Comparison of ENCODE assay signal across 18 cellular contexts in the genomic region with DNA sequence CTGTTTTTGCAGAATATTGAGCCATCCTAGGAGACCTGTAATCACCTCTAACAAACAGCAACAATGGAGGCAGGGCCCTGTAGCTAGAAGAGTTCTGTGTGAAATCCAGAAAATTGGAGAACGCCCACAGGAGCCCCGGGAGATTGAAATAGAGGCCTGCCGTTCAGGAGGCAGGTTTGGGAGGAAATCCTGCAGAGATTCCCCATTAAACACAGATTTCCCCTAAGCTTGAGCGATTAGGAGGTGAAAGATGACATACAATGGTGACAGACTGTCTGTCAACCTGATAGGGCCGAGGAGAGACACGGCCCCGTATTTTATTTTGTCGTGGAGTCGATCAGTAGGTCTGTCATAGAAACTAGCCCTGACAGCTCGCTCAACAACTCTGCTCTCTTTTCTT. TPM values are rescaled to one million over a fixed set of nuclear protein-coding genes. Genes with fewer than 3 reads are reported as not detected.
"Had no signal": no experiment of that assay in that cellular context is flagged by ENCODE, and none has a peak within 500 bp of the region (broad histone marks: within the 10 kb centered on the region; RNA-seq: fewer than 3 reads in every experiment).

No MANE protein-coding gene starts in this region.

- ATAC-seq: gastroesophageal sphincter; psoas muscle; right lobe of liver; stimulated activated memory B cell treated with anti-CD40 and anti-IgM and Interleukin-4, amounts not matched to agents 10 μg/mL and 1 μg/mL and 100 μg/mL, for 72 hours had no signal

- H3K9me3 ChIP-seq: gastroesophageal sphincter, psoas muscle, right lobe of liver, tibial artery had no signal

- H3K4me3 ChIP-seq: gastroesophageal sphincter, psoas muscle, right lobe of liver, SK-N-MC, tibial artery had no signal

- H3K27me3 Mint-ChIP-seq: activated naive CD8-positive, alpha-beta T cell treated with anti-CD3 and anti-CD28 coated beads for 36 hours; stimulated activated memory B cell treated with anti-CD40 and anti-IgM and Interleukin-4, amounts not matched to agents 10 μg/mL and 1 μg/mL and 100 μg/mL, for 72 hours had no signal

- H3K4me3 Mint-ChIP-seq: activated naive CD8-positive, alpha-beta T cell treated with anti-CD3 and anti-CD28 coated beads for 36 hours; stimulated activated memory B cell treated with anti-CD40 and anti-IgM and Interleukin-4, amounts not matched to agents 10 μg/mL and 1 μg/mL and 100 μg/mL, for 72 hours; T-helper 1 cell treated with Interleukin-12 subunit alpha and Interleukin-12 subunit beta and Interleukin-4 antibody, amounts not matched to agents 30 μg/mL and 1 μg/mL, for 36 hours had no signal

- H3K27me3 ChIP-seq: gastroesophageal sphincter, right lobe of liver had no signal

- H3K27ac ChIP-seq: gastroesophageal sphincter, psoas muscle, right lobe of liver, SK-N-MC, tibial artery had no signal

- H3K36me3 ChIP-seq: gastroesophageal sphincter, right lobe of liver had no signal

- H3K27ac Mint-ChIP-seq: activated naive CD8-positive, alpha-beta T cell treated with anti-CD3 and anti-CD28 coated beads for 36 hours; stimulated activated memory B cell treated with anti-CD40 and anti-IgM and Interleukin-4, amounts not matched to agents 10 μg/mL and 1 μg/mL and 100 μg/mL, for 72 hours; T-helper 1 cell treated with Interleukin-12 subunit alpha and Interleukin-12 subunit beta and Interleukin-4 antibody, amounts not matched to agents 30 μg/mL and 1 μg/mL, for 36 hours had no signal

- H3K4me1 ChIP-seq: psoas muscle, right lobe of liver, tibial artery had no signal

- H3K4me1 Mint-ChIP-seq: stimulated activated memory B cell treated with anti-CD40 and anti-IgM and Interleukin-4, amounts not matched to agents 10 μg/mL and 1 μg/mL and 100 μg/mL, for 72 hours had no signal

- DNase-seq: activated CD4-positive, CD25-positive, alpha-beta regulatory T cell; activated effector memory CD4-positive, alpha-beta T cell treated with anti-CD3 and anti-CD28 coated beads, Interleukin-2, amount 50 U/mL, for 16 hours; activated naive CD8-positive, alpha-beta T cell treated with anti-CD3 and anti-CD28 coated beads for 36 hours; activated T-cell treated with anti-CD3 and anti-CD28 coated beads, Interleukin-2, amount 50 U/mL, for 1 hour; cortex of kidney; hippocampal formation; kidney glomerular epithelial cell; nucleus accumbens; psoas muscle; right lobe of liver; stimulated activated CD4-positive, alpha-beta T cell treated with anti-CD3 and anti-CD28 coated beads, Interleukin-1b, Interleukin-23, amount 100 ng/mL, for 48 hours; tibial artery had no signal

- H3K9me3 Mint-ChIP-seq: activated naive CD8-positive, alpha-beta T cell treated with anti-CD3 and anti-CD28 coated beads for 36 hours; stimulated activated memory B cell treated with anti-CD40 and anti-IgM and Interleukin-4, amounts not matched to agents 10 μg/mL and 1 μg/mL and 100 μg/mL, for 72 hours; T-helper 1 cell treated with Interleukin-12 subunit alpha and Interleukin-12 subunit beta and Interleukin-4 antibody, amounts not matched to agents 30 μg/mL and 1 μg/mL, for 36 hours had no signal

RNA-seq across cellular contexts. Expression of a gene that starts 31.5 kb away (rescaled TPM):
- total RNA-seq: activated naive CD8-positive, alpha-beta T cell treated with anti-CD3 and anti-CD28 coated beads for 36 hours; astrocyte; cardiac septum; psoas muscle had no signal
